20 cellular contexts compared by ENCODE assay signal in genomic region chr19:3781603-3782002, GRCh38. TPM values are rescaled to one million over a fixed set of nuclear protein-coding genes. Genes with fewer than 3 reads are reported as not detected.
DNase-seq lines count a peak whose midpoint lies in the region; ATAC-seq, FAIRE-seq and TF ChIP-seq lines count a peak whose summit lies in the region.
"Had no signal": no experiment of that assay in that cellular context is flagged by ENCODE, and none has a peak within 500 bp of the region (broad histone marks: within the 10 kb centered on the region; RNA-seq: fewer than 3 reads in every experiment).

No MANE protein-coding gene starts in this region.

- H3K4me1 ChIP-seq in HEK293 (ENCODE audit: control insufficient read depth, insufficient read depth, low read length) (no peaks in the 10 kb centered on the region), K562 (replicated peaks in 1 of 2; ENCODE audit: control insufficient read depth in 2 of 2, insufficient read depth in 2 of 2, low read length in 2 of 2) (peaks cover 0 to 45% of the 10 kb centered on the region in 2 experiments; a peak in 2 of 5 replicates), right atrium auricular region (peaks cover 0 to 9% of the 10 kb centered on the region in 2 donors)
- H3K4me1 ChIP-seq: BE2C had no signal

- H4K20me1 ChIP-seq in K562 (replicated peaks; ENCODE audit: control insufficient read depth, insufficient read depth, low read length), result no peaks in the 10 kb centered on the region

- DNase-seq in K562 (ENCODE audit: extremely low read depth in 1 of 4, low spot score in 3 of 4) (peak in 1 of 4 experiments; percentile 25), NCI-H2227 (lab: John Stamatoyannopoulos, UW; ENCODE audit: unreplicated experiment) (no peak), right atrium auricular region (ENCODE audit: low spot score) (no peak)
- DNase-seq in stimulated activated effector memory CD8-positive, alpha-beta T cell treated with anti-CD3 and anti-CD28 coated beads, Interleukin-12 subunit alpha, Interleukin-12 subunit beta, amount 100 ng/mL, for 72 hours (ENCODE audit: low spot score in 2 of 2), result no peak
- DNase-seq in activated CD4-positive, alpha-beta memory T cell treated with anti-CD3 and anti-CD28 coated beads for 36 hours, result no peak
- DNase-seq: BE2C, DMS153, DMS79 treated with DMSO at 0.1 percent for 48 hours, EL, H7 had no signal

- peaks cover 26% of the 10 kb centered on the region for H3K36me3 Mint-ChIP-seq in stimulated activated effector memory CD8-positive, alpha-beta T cell treated with anti-CD3 and anti-CD28 coated beads, Interleukin-12 subunit alpha, Interleukin-12 subunit beta, amount 100 ng/mL, for 72 hours
- peaks cover 24% of the 10 kb centered on the region for H3K36me3 Mint-ChIP-seq in activated CD4-positive, alpha-beta memory T cell treated with anti-CD3 and anti-CD28 coated beads for 36 hours

- no peaks in the 10 kb centered on the region for H3K27me3 Mint-ChIP-seq in activated CD4-positive, alpha-beta memory T cell treated with anti-CD3 and anti-CD28 coated beads for 36 hours
- H3K27me3 Mint-ChIP-seq: CD4-positive, alpha-beta memory T cell had no signal

- no peak overlapping the region for H3K27ac ChIP-seq in HEK293 (ENCODE audit: extremely low read depth, low read depth, low read length)
- H3K27ac ChIP-seq in K562 (ENCODE audit: extremely low read depth, low read depth, low read length), result no peak overlapping the region
- H3K27ac ChIP-seq in right atrium auricular region, result no peak overlapping the region
- H3K27ac ChIP-seq: A549, C4-2B had no signal

- no peaks in the 10 kb centered on the region for H3K9me1 ChIP-seq in K562 (ENCODE audit: control insufficient read depth, insufficient read depth, low read length)

- TF ChIP-seq POLR2A in K562 (conservative IDR thresholded peaks at IDR 0.05), result no peak

- H3K36me3 ChIP-seq in HEK293 (ENCODE audit: control insufficient read depth in 2 of 2, insufficient read depth in 1 of 2, low read length in 2 of 2), result no peaks in the 10 kb centered on the region
- H3K36me3 ChIP-seq in K562 (ENCODE audit: control insufficient read depth, insufficient read depth, low read length), result peaks cover 28% of the 10 kb centered on the region; the same call in 2 of the 3 replicates
- no peaks in the 10 kb centered on the region for H3K36me3 ChIP-seq in right atrium auricular region
- H3K36me3 ChIP-seq: BE2C had no signal

- no peak for TF ChIP-seq RAD21 in K562 (CRISPR knock-in tag; conservative IDR thresholded peaks at IDR 0.05 in 1 of 2, IDR thresholded peaks at IDR 0.05 in 1 of 2)

- CTCF ChIA-PET in HEK293 (lab: Yijun Ruan, JAX) (no interaction called here), K562 (lab: Yijun Ruan, JAX; ENCODE audit: low intra/inter-chr PET ratio) (no interaction called here)
- CTCF ChIA-PET in activated CD4-positive, alpha-beta memory T cell treated with anti-CD3 and anti-CD28 coated beads for 36 hours (lab: Charles Lee), result interaction anchor here (2.4 kb wide), 1 partner anchor 41 kb away, joined by 6 read pairs; no protein-coding TSS in a partner anchor

- TF ChIP-seq CTCF in HEK293 (tag by site-specific recombination; IDR thresholded peaks at IDR 0.05) (no peak), K562 (IDR thresholded peaks at IDR 0.05 in 2 of 3, conservative IDR thresholded peaks at IDR 0.05 in 1 of 3; ENCODE audit: insufficient read depth in 2 of 3, low read depth in 1 of 3, low read length in 3 of 3) (no peak), right atrium auricular region (IDR thresholded peaks at IDR 0.05) (no peak)

- H3K27me3 ChIP-seq in K562 (ENCODE audit: control insufficient read depth in 2 of 2, insufficient read depth in 2 of 2, low read length in 2 of 2) (no peaks in the 10 kb centered on the region), right atrium auricular region (peaks cover 0 to 7% of the 10 kb centered on the region in 2 donors)

- no peak overlapping the region for H3K9ac ChIP-seq in K562 (ENCODE audit: insufficient read depth in 1 of 2, low read depth in 2 of 2, low read length in 2 of 2)

- POLR2A ChIA-PET in HEK293 (lab: Yijun Ruan, JAX) (no interaction called here), K562 (lab: Yijun Ruan, JAX) (interaction anchor here (0.6 kb wide), 2 partner anchors 436 to 1776 kb away, joined by 3 read pairs; no protein-coding TSS in a partner anchor)
- POLR2A ChIA-PET in activated CD4-positive, alpha-beta memory T cell treated with anti-CD3 and anti-CD28 coated beads for 36 hours (lab: Charles Lee), result no interaction called here

- H3K9me3 Mint-ChIP-seq in stimulated activated effector memory CD8-positive, alpha-beta T cell treated with anti-CD3 and anti-CD28 coated beads, Interleukin-12 subunit alpha, Interleukin-12 subunit beta, amount 100 ng/mL, for 72 hours, result peaks cover 9% of the 10 kb centered on the region
- H3K9me3 Mint-ChIP-seq in activated CD4-positive, alpha-beta memory T cell treated with anti-CD3 and anti-CD28 coated beads for 36 hours, result peaks cover 19% of the 10 kb centered on the region

- peak overlapping the region; percentile 7 for H3K27ac Mint-ChIP-seq in stimulated activated effector memory CD8-positive, alpha-beta T cell treated with anti-CD3 and anti-CD28 coated beads, Interleukin-12 subunit alpha, Interleukin-12 subunit beta, amount 100 ng/mL, for 72 hours
- no peak overlapping the region for H3K27ac Mint-ChIP-seq in activated CD4-positive, alpha-beta memory T cell treated with anti-CD3 and anti-CD28 coated beads for 36 hours
- H3K27ac Mint-ChIP-seq: GM23338 had no signal

- 100% methylated on average over 2 of the region's 2 CpGs for WGBS in K562 (ENCODE audit: insufficient coverage, low coverage, missing lambda C conversion rate)

- TF ChIP-seq EP300 in K562 (IDR thresholded peaks at IDR 0.05; ENCODE audit: low read length), result no peak

- FAIRE-seq in K562 (lab: Jason Lieb, UNC), result no peak
- FAIRE-seq: A549, D721Med, G401.6, GM12891, HTR-8/SVneo had no signal

- no peak overlapping the region for H3K4me2 ChIP-seq in K562 (ENCODE audit: insufficient read depth, low read length)
- H3K4me2 ChIP-seq: A549, GM23338 had no signal

- in situ Hi-C loops in K562 (cut with MboI), result no loop called here

- H3K9me3 ChIP-seq in HEK293 (ENCODE audit: control insufficient read depth, insufficient read depth, low read depth, low read length) (no peaks in the 10 kb centered on the region), K562 (replicated peaks; ENCODE audit: control insufficient read depth, insufficient read depth, low read depth, low read length) (peaks cover 20% of the 10 kb centered on the region), right atrium auricular region (peaks cover 17 to 26% of the 10 kb centered on the region in 2 donors)

- no peak overlapping the region for H2AFZ ChIP-seq in K562 (ENCODE audit: low read depth, low read length)
- H2AFZ ChIP-seq: GM23338 had no signal

- ATAC-seq in K562, result no peak
- no peak for ATAC-seq in stimulated activated effector memory CD8-positive, alpha-beta T cell treated with anti-CD3 and anti-CD28 coated beads, Interleukin-12 subunit alpha, Interleukin-12 subunit beta, amount 100 ng/mL, for 72 hours
- ATAC-seq: A549, GM23338 had no signal

- H3K79me2 ChIP-seq in K562 (ENCODE audit: control insufficient read depth, insufficient read depth, low read length), result peaks cover 18% of the 10 kb centered on the region

- intact Hi-C loops in K562 (cut with micrococcal nuclease), result loop anchor here (10.0 kb wide), 1 partner anchor 63 kb away; no protein-coding TSS in a partner anchor
- intact Hi-C loops in activated CD4-positive, alpha-beta memory T cell treated with anti-CD3 and anti-CD28 coated beads for 36 hours (cut with micrococcal nuclease), result loop anchor here (2.0 kb wide), 1 partner anchor 41 kb away; no protein-coding TSS in a partner anchor

- H3K4me3 Mint-ChIP-seq in stimulated activated effector memory CD8-positive, alpha-beta T cell treated with anti-CD3 and anti-CD28 coated beads, Interleukin-12 subunit alpha, Interleukin-12 subunit beta, amount 100 ng/mL, for 72 hours, result no peak overlapping the region
- H3K4me3 Mint-ChIP-seq in activated CD4-positive, alpha-beta memory T cell treated with anti-CD3 and anti-CD28 coated beads for 36 hours, result no peak overlapping the region
- H3K4me3 Mint-ChIP-seq: GM23338 had no signal

- H3K4me3 ChIP-seq in HEK293 (ENCODE audit: low read depth, low read length) (no peak overlapping the region), K562 (no peak overlapping the region), right atrium auricular region (no peak overlapping the region)
- H3K4me3 ChIP-seq: A549, GM23338 had no signal

- H3K4me1 Mint-ChIP-seq in stimulated activated effector memory CD8-positive, alpha-beta T cell treated with anti-CD3 and anti-CD28 coated beads, Interleukin-12 subunit alpha, Interleukin-12 subunit beta, amount 100 ng/mL, for 72 hours, result peaks cover 22% of the 10 kb centered on the region
- peaks cover 8% of the 10 kb centered on the region for H3K4me1 Mint-ChIP-seq in activated CD4-positive, alpha-beta memory T cell treated with anti-CD3 and anti-CD28 coated beads for 36 hours (ENCODE audit: low read depth)

- BruUV-seq in K562 (replicated peaks; lab: Mats Ljungman, UMichigan), result no TSS peak

RNA-seq across cellular contexts. Expression of gene MATK, which starts 4.6 kb away (rescaled TPM):
- total RNA-seq in K562 (2011; cell fraction: chromatin; rRNA removed; ENCODE audit: low replicate concordance), result 11.1 and 55.0 TPM in 2 replicates
- total RNA-seq in K562 (2011; cell fraction: nucleolus; rRNA removed), result 38.4 and 53.0 TPM in 2 replicates
- 22.6 and 29.8 TPM in 2 replicates for total RNA-seq in K562 (2011; cell fraction: nucleoplasm; rRNA removed)
- 41.2 and 57.1 TPM in 2 replicates for total RNA-seq in K562 (2014; rRNA removed)
- total RNA-seq in K562 (2014; rRNA removed; fragmentation: Illumina TruSeq; extraction: Trizol), result 6.1 and 8.4 TPM in 2 replicates
- total RNA-seq in K562 (2015; rRNA removed; fragmentation: Illumina TruSeq; extraction: Trizol), result 21.4 and 23.2 TPM in 2 replicates
- 41.5 and 45.3 TPM in 2 replicates for total RNA-seq in K562 (2021)
- 31.1 and 32.8 TPM in 2 replicates for polyA plus RNA-seq in K562 (2011; rRNA removed)
- polyA plus RNA-seq in K562 (2011; cell fraction: cytosol; rRNA removed), result 41.1 and 137 TPM in 2 replicates
- polyA plus RNA-seq in K562 (2011; cell fraction: nucleus; rRNA removed), result 69.7 and 163 TPM in 2 replicates
- 26.0 and 36.8 TPM in 2 replicates for polyA plus RNA-seq in K562 (2012)
- 10.8 and 15.7 TPM in 2 replicates for polyA plus RNA-seq in K562 (2014; fragmentation: Illumina TruSeq; extraction: Trizol)
- under 1 TPM; 0.08 to 0.71 TPM for polyA plus RNA-seq in K562 (2014; fragmentation: Nextera tagmentation; extraction: Ambion mirVana)
- 37.5 and 37.9 TPM in 2 replicates for polyA plus RNA-seq in K562 (2014; rRNA removed)
- polyA minus RNA-seq in K562 (2011; rRNA and poly(A)+ RNA removed), result 13.5 and 29.7 TPM in 2 replicates
- polyA minus RNA-seq in K562 (2011; cell fraction: cytosol; rRNA and poly(A)+ RNA removed), result 38.7 and 58.7 TPM in 2 replicates
- 26.9 and 35.3 TPM in 2 replicates for polyA minus RNA-seq in K562 (2011; cell fraction: nucleus; rRNA and poly(A)+ RNA removed)
- 10 to 100 TPM; 24.4 to 25.2 TPM for total RNA-seq in activated CD4-positive, alpha-beta memory T cell treated with anti-CD3 and anti-CD28 coated beads for 36 hours
- total RNA-seq in right atrium auricular region, result 1 to 10 TPM in 1 of 2 donors, under 1 TPM in 1; 0.26 to 1.5 TPM
- polyA plus RNA-seq: AG04450 had no signal

RNA-seq across cellular contexts. Expression of gene RAX2, which starts 9.6 kb away (rescaled TPM):
- not detected in 2 replicates for total RNA-seq in K562 (2011; cell fraction: chromatin; rRNA removed; ENCODE audit: low replicate concordance)
- total RNA-seq in K562 (2011; cell fraction: nucleolus; rRNA removed), result not detected in 2 replicates
- not detected in 2 replicates for total RNA-seq in K562 (2011; cell fraction: nucleoplasm; rRNA removed)
- total RNA-seq in K562 (2014; rRNA removed) (not detected in 2 replicates), K562 (2014; rRNA removed; fragmentation: Illumina TruSeq; extraction: Trizol) (not detected in 2 replicates), K562 (2015; rRNA removed; fragmentation: Illumina TruSeq; extraction: Trizol) (not detected in 2 replicates), K562 (2021) (not detected in 2 replicates), right atrium auricular region (not detected)
- polyA plus RNA-seq in K562 (2011; rRNA removed) (not detected in 2 replicates), K562 (2014; fragmentation: Illumina TruSeq; extraction: Trizol) (not detected in 2 replicates), K562 (2014; fragmentation: Nextera tagmentation; extraction: Ambion mirVana) (not detected), K562 (2014; rRNA removed) (not detected in 2 replicates)
- 0.07 TPM in 1 of 2 replicates, not detected in the other for polyA plus RNA-seq in K562 (2011; cell fraction: cytosol; rRNA removed)
- not detected in 2 replicates for polyA plus RNA-seq in K562 (2011; cell fraction: nucleus; rRNA removed)
- polyA plus RNA-seq in K562 (2012), result not detected in 2 replicates
- not detected in 2 replicates for polyA minus RNA-seq in K562 (2011; rRNA and poly(A)+ RNA removed)
- polyA minus RNA-seq in K562 (2011; cell fraction: cytosol; rRNA and poly(A)+ RNA removed), result not detected in 2 replicates
- not detected in 2 replicates for polyA minus RNA-seq in K562 (2011; cell fraction: nucleus; rRNA and poly(A)+ RNA removed)
- not detected for total RNA-seq in activated CD4-positive, alpha-beta memory T cell treated with anti-CD3 and anti-CD28 coated beads for 36 hours
- total RNA-seq: CD4-positive, alpha-beta memory T cell; GM23338; H7 had no signal
- polyA plus RNA-seq: A549; AG04450; CD4-positive, alpha-beta memory T cell had no signal

RNA-seq across cellular contexts. Expression of gene MRPL54, which starts 19.1 kb away (rescaled TPM):
- 2.2 and 8.0 TPM in 2 replicates for total RNA-seq in K562 (2011; cell fraction: chromatin; rRNA removed; ENCODE audit: low replicate concordance)
- total RNA-seq in K562 (2011; cell fraction: nucleolus; rRNA removed), result 17.5 and 22.6 TPM in 2 replicates
- total RNA-seq in K562 (2011; cell fraction: nucleoplasm; rRNA removed), result 10.3 and 13.7 TPM in 2 replicates
- 120 and 124 TPM in 2 replicates for total RNA-seq in K562 (2014; rRNA removed)
- total RNA-seq in K562 (2014; rRNA removed; fragmentation: Illumina TruSeq; extraction: Trizol), result 31.5 and 35.9 TPM in 2 replicates
- total RNA-seq in K562 (2015; rRNA removed; fragmentation: Illumina TruSeq; extraction: Trizol), result 93.8 and 97.3 TPM in 2 replicates
- total RNA-seq in K562 (2021), result 83.2 and 87.9 TPM in 2 replicates
- 44.2 and 52.3 TPM in 2 replicates for polyA plus RNA-seq in K562 (2011; rRNA removed)
- 78.5 and 131 TPM in 2 replicates for polyA plus RNA-seq in K562 (2011; cell fraction: cytosol; rRNA removed)
- polyA plus RNA-seq in K562 (2011; cell fraction: nucleus; rRNA removed), result 26.1 and 29.8 TPM in 2 replicates
- polyA plus RNA-seq in K562 (2012), result 61.4 and 75.3 TPM in 2 replicates
- polyA plus RNA-seq in K562 (2014; fragmentation: Illumina TruSeq; extraction: Trizol), result 56.9 and 68.4 TPM in 2 replicates
- 10 to 100 TPM in 1 of 2 experiments, 1 to 10 TPM in 1; 3.5 to 13.6 TPM for polyA plus RNA-seq in K562 (2014; fragmentation: Nextera tagmentation; extraction: Ambion mirVana)
- 93.7 and 131 TPM in 2 replicates for polyA plus RNA-seq in K562 (2014; rRNA removed)
- 4.1 and 5.0 TPM in 2 replicates for polyA minus RNA-seq in K562 (2011; rRNA and poly(A)+ RNA removed)
- 8.6 and 16.9 TPM in 2 replicates for polyA minus RNA-seq in K562 (2011; cell fraction: cytosol; rRNA and poly(A)+ RNA removed)
- 6.2 and 6.3 TPM in 2 replicates for polyA minus RNA-seq in K562 (2011; cell fraction: nucleus; rRNA and poly(A)+ RNA removed)
- total RNA-seq in activated CD4-positive, alpha-beta memory T cell treated with anti-CD3 and anti-CD28 coated beads for 36 hours, result 10 to 100 TPM; 63.2 to 65.2 TPM
- 10 to 100 TPM; 81.0 to 84.4 TPM for total RNA-seq in right atrium auricular region

RNA-seq across cellular contexts. Expression of gene APBA3, which starts 20.1 kb away (rescaled TPM):
- 27.4 and 90.5 TPM in 2 replicates for total RNA-seq in K562 (2011; cell fraction: chromatin; rRNA removed; ENCODE audit: low replicate concordance)
- 79.5 and 85.9 TPM in 2 replicates for total RNA-seq in K562 (2011; cell fraction: nucleolus; rRNA removed)
- 36.4 and 47.7 TPM in 2 replicates for total RNA-seq in K562 (2011; cell fraction: nucleoplasm; rRNA removed)
- 28.8 and 29.5 TPM in 2 replicates for total RNA-seq in K562 (2014; rRNA removed)
- 1.4 and 2.8 TPM in 2 replicates for total RNA-seq in K562 (2014; rRNA removed; fragmentation: Illumina TruSeq; extraction: Trizol)
- 10.8 and 14.0 TPM in 2 replicates for total RNA-seq in K562 (2015; rRNA removed; fragmentation: Illumina TruSeq; extraction: Trizol)
- total RNA-seq in K562 (2021), result 19.7 and 23.8 TPM in 2 replicates
- polyA plus RNA-seq in K562 (2011; rRNA removed), result 11.5 and 20.7 TPM in 2 replicates
- polyA plus RNA-seq in K562 (2011; cell fraction: cytosol; rRNA removed), result 17.0 and 42.5 TPM in 2 replicates
- 56.1 and 107 TPM in 2 replicates for polyA plus RNA-seq in K562 (2011; cell fraction: nucleus; rRNA removed)
- polyA plus RNA-seq in K562 (2012), result 11.3 and 21.1 TPM in 2 replicates
- polyA plus RNA-seq in K562 (2014; fragmentation: Illumina TruSeq; extraction: Trizol), result 9.0 and 18.5 TPM in 2 replicates
- under 1 TPM; 0.10 to 0.42 TPM for polyA plus RNA-seq in K562 (2014; fragmentation: Nextera tagmentation; extraction: Ambion mirVana)
- polyA plus RNA-seq in K562 (2014; rRNA removed), result 25.0 and 28.2 TPM in 2 replicates
- polyA minus RNA-seq in K562 (2011; rRNA and poly(A)+ RNA removed), result 3.0 and 6.7 TPM in 2 replicates
- 13.3 and 13.6 TPM in 2 replicates for polyA minus RNA-seq in K562 (2011; cell fraction: cytosol; rRNA and poly(A)+ RNA removed)
- 27.1 and 27.5 TPM in 2 replicates for polyA minus RNA-seq in K562 (2011; cell fraction: nucleus; rRNA and poly(A)+ RNA removed)
- total RNA-seq in activated CD4-positive, alpha-beta memory T cell treated with anti-CD3 and anti-CD28 coated beads for 36 hours, result 10 to 100 TPM; 38.2 to 41.8 TPM
- total RNA-seq in right atrium auricular region, result 10 to 100 TPM; 14.7 to 24.8 TPM

Comparison
In these comparisons a context has a peak if more than half of its experiments do, and no peak if none do; other contexts are left out.
1. Of the 44 proteins assayed by ChIP-seq in both K562 and HEK293: peak only in K562: TRIM28; only in HEK293: SETDB1; in both: ZNF707; in neither: 41.